In the genomic region with DNA sequence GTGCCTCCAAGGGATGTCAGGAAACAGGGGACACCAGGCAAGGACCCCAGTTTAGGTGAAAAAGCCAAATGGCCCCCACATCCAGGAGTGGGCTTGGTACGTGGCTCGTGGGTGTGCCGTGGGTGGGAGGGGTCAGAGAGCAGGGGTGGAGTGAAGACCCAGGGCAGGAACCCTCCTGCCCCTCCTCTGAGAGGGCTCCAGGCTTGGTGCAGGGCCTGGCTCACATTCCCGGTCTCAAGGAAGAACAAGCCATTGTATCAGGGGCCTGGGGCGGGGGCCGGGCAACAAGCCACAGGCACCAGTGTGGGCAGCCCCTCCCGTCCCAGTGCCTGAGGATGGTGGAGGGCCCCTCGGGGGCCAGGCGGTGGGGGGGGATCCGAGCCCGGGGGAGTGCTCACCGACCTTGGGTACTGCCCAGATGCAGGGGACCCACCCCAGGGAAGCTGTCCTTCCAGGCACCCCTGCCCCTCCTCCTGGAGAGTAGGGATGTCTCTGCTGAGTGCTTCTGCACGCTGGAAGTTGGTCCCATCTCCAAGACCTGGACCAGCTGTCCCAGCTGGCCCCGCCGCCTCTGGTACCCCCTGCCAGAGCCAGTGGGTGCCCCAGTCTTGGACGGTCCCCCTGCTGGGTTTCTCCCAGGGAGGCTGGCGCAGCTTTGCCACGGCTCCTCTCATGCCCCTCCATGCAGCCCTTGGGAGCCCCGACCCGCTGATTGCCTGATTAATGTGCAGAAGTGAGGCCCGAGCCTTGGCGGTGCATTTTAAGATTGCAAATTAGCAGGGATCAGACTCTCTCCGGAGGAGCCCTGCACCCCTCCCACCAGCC, we compare ENCODE assay signal across 19 cellular contexts.
DNase-seq lines count a peak whose midpoint lies in the region; ATAC-seq and TF ChIP-seq lines count a peak whose summit lies in the region.
"Had no signal": no experiment of that assay in that cellular context is flagged by ENCODE, and none has a peak within 500 bp of the region (broad histone marks: within the 10 kb centered on the region; RNA-seq: fewer than 3 reads in every experiment).

No MANE protein-coding gene starts in this region.

- H3K4me2 ChIP-seq in H9 (ENCODE audit: insufficient read depth, insufficient read length, low read length) (no peak overlapping the region), neural progenitor cell (peak overlapping the region; percentile 42)
- H3K4me2 ChIP-seq: GM23338 had no signal

- no peak overlapping the region for H2BK15ac ChIP-seq in H9 (ENCODE audit: low read depth, low read length)

- no peaks in the 10 kb centered on the region for H4K20me1 ChIP-seq in H9 (ENCODE audit: control insufficient read depth, insufficient read depth, insufficient read length)
- no peaks in the 10 kb centered on the region for H4K20me1 ChIP-seq in neural progenitor cell (ENCODE audit: low read depth)

- no peak overlapping the region for H3K14ac ChIP-seq in H9 (ENCODE audit: insufficient read depth, low read length)

- H3F3A ChIP-seq in neural progenitor cell (ENCODE audit: low read depth) = peaks cover 11% of the 10 kb centered on the region

- no peak overlapping the region for H2BK5ac ChIP-seq in H9 (ENCODE audit: insufficient read length, low read length)

- H3K9ac ChIP-seq in H9 (ENCODE audit: extremely low read depth, insufficient read length, low read length) = no peak overlapping the region
- no peak overlapping the region for H3K9ac ChIP-seq in neural progenitor cell

- WGBS in H9 (ENCODE audit: extremely low coverage, insufficient read length, low lambda C conversion rate) = no CpG with 5 or more reads among the region's 23 CpGs

- H3K4me1 Mint-ChIP-seq in H9 (peaks cover 0 to 5% of the 10 kb centered on the region in 2 experiments; a peak in 2 of 4 replicates), neural progenitor cell (peaks cover 22% of the 10 kb centered on the region)
- H3K4me1 Mint-ChIP-seq: CD14-positive monocyte had no signal

- H4K91ac ChIP-seq in H9 (ENCODE audit: insufficient read length, low read depth, low read length) = no peak overlapping the region

- H3K79me1 ChIP-seq in H9 (ENCODE audit: insufficient read depth, low read depth, low read length, poor library complexity, severe bottlenecking) = no peaks in the 10 kb centered on the region

- ATAC-seq in HG02884 (IDR thresholded peaks at IDR 0.05; ENCODE audit: unreplicated experiment) = no peak

- H3K23me2 ChIP-seq in H9 (ENCODE audit: insufficient read length, low read depth, low read length, poor library complexity, severe bottlenecking) = peaks cover 3% of the 10 kb centered on the region

- H3K4me3 ChIP-seq in neural progenitor cell = no peak overlapping the region
- H3K4me3 ChIP-seq: GM23338, SK-N-MC had no signal

- DNase-seq in H9 (peak; percentile 28), neural progenitor cell (ENCODE audit: low spot score) (peak; percentile 35), AG20443 (ENCODE audit: low spot score) (no peak)
- DNase-seq in activated CD4-positive, CD25-positive, alpha-beta regulatory T cell treated with anti-CD3 and anti-CD28 coated beads, Interleukin-2, amount 50 U/mL, for 72 hours = no peak
- DNase-seq: GDM1, HFFc6, IMR-90, NCI-H1417, NCI-H187, NCI-H2227 treated with DMSO at 0.1 percent for 48 hours, NCI-H510A treated with DMSO at 0.1 percent for 48 hours, NCI-H774, SHP77 had no signal

- H3K18ac ChIP-seq in H9 (ENCODE audit: insufficient read length, low read depth, low read length) = no peak overlapping the region

- H4K5ac ChIP-seq in H9 (ENCODE audit: insufficient read length, low read depth, low read length) = no peak overlapping the region

- no peak overlapping the region for H2BK120ac ChIP-seq in H9 (ENCODE audit: low read depth, low read length, poor library complexity, severe bottlenecking)

- H4K8ac ChIP-seq in H9 (replicated peaks; ENCODE audit: insufficient read length, low read depth, low read length) = no peak overlapping the region

- H3K79me2 ChIP-seq in H9 (ENCODE audit: insufficient read depth, low read length) = no peaks in the 10 kb centered on the region
- no peaks in the 10 kb centered on the region for H3K79me2 ChIP-seq in neural progenitor cell (ENCODE audit: low read depth)

- H3K27me3 Mint-ChIP-seq in H9 (ENCODE audit: low read depth) (peaks cover 8% of the 10 kb centered on the region), neural progenitor cell (ENCODE audit: insufficient read depth, low read depth) (peaks cover 6% of the 10 kb centered on the region)

- H3T11ph ChIP-seq in H9 (ENCODE audit: low read length) = no peak overlapping the region

- H3K27me3 ChIP-seq in H9 (ENCODE audit: insufficient read depth, low read length) = no peaks in the 10 kb centered on the region
- H3K27me3 ChIP-seq in neural progenitor cell = no peaks in the 10 kb centered on the region

- H3K27ac Mint-ChIP-seq in H9 (no peak overlapping the region), neural progenitor cell (no peak overlapping the region)
- H3K27ac Mint-ChIP-seq: CD14-positive monocyte, GM23338, HFFc6 had no signal

- no peak overlapping the region for H3K4me3 Mint-ChIP-seq in H9
- H3K4me3 Mint-ChIP-seq in neural progenitor cell = no peak overlapping the region
- H3K4me3 Mint-ChIP-seq: CD14-positive monocyte, GM23338, HFFc6 had no signal

- H3K36me3 ChIP-seq in neural progenitor cell = no peaks in the 10 kb centered on the region

- no peak overlapping the region for H2BK20ac ChIP-seq in H9 (ENCODE audit: low read depth, low read length, poor library complexity, severe bottlenecking)

- H3K4ac ChIP-seq in H9 (ENCODE audit: low read depth, low read length) = no peak overlapping the region

- no peak overlapping the region for H3K27ac ChIP-seq in H9 (ENCODE audit: insufficient read length, low read depth, low read length)
- peak overlapping the region; percentile 54 for H3K27ac ChIP-seq in cingulate gyrus (ENCODE audit: low read depth, low read length)
- H3K27ac ChIP-seq in neural progenitor cell = no peak overlapping the region
- H3K27ac ChIP-seq in temporal lobe (ENCODE audit: low read depth, low read length) = peak overlapping the region; percentile 44
- H3K27ac ChIP-seq: SK-N-MC had no signal

- H3K9me3 ChIP-seq in H9 (ENCODE audit: control insufficient read depth, low read depth, low read length) = no peaks in the 10 kb centered on the region
- no peaks in the 10 kb centered on the region for H3K9me3 ChIP-seq in neural progenitor cell (ENCODE audit: low read depth)

- H2AK5ac ChIP-seq in H9 (ENCODE audit: insufficient read length, low read length) = no peak overlapping the region

- H2AFZ ChIP-seq in H9 (ENCODE audit: low read length) (no peak overlapping the region), neural progenitor cell (replicated peaks) (no peak overlapping the region)
- H2AFZ ChIP-seq: GM23338 had no signal

- H3K56ac ChIP-seq in H9 (ENCODE audit: insufficient read length, low read depth, low read length) = no peak overlapping the region

- H3K9me3 Mint-ChIP-seq in H9 (no peaks in the 10 kb centered on the region), neural progenitor cell (no peaks in the 10 kb centered on the region)
- H3K9me3 Mint-ChIP-seq: CD14-positive monocyte, GM23338, HFFc6 had no signal

- no peak overlapping the region for H3K23ac ChIP-seq in H9 (ENCODE audit: insufficient read length, low read depth, low read length)

- no peak for TF ChIP-seq CTCF in H9 (conservative IDR thresholded peaks at IDR 0.05)
- TF ChIP-seq CTCF in neural progenitor cell (IDR thresholded peaks at IDR 0.05) = no peak

- no peak overlapping the region for H2BK12ac ChIP-seq in H9 (ENCODE audit: insufficient read length, low read depth, low read length)

- H3K36me3 Mint-ChIP-seq in H9 (ENCODE audit: insufficient read depth in 1 of 3, low read depth in 3 of 3) (no peaks in the 10 kb centered on the region), neural progenitor cell (no peaks in the 10 kb centered on the region)
- H3K36me3 Mint-ChIP-seq: CD14-positive monocyte had no signal

- H3K4me1 ChIP-seq in H9 (ENCODE audit: insufficient read depth, low read length) (no peaks in the 10 kb centered on the region), neural progenitor cell (peaks cover 30% of the 10 kb centered on the region)

Comparison
In these comparisons a context has a peak if more than half of its experiments do, and no peak if none do; other contexts are left out.
1. DNase-seq: peak in H9 (single experiment) and neural progenitor cell (single experiment); none in activated CD4-positive, CD25-positive, alpha-beta regulatory T cell treated with anti-CD3 and anti-CD28 coated beads, Interleukin-2, amount 50 U/mL, for 72 hours (single experiment) and AG20443 (single experiment).
2. H3K27ac ChIP-seq: peak in cingulate gyrus (single experiment) and temporal lobe (single experiment); none in H9 (single experiment) and neural progenitor cell (single experiment).